21 cellular contexts compared by ENCODE assay signal in genomic region chr16:1732071-1732470, GRCh38. TPM values are rescaled to one million over a fixed set of nuclear protein-coding genes. Genes with fewer than 3 reads are reported as not detected.
A peak's percentile ranks its signal among the peaks of the same experiment; 100 is the strongest.
DNase-seq lines count a peak whose midpoint lies in the region; ATAC-seq, FAIRE-seq and TF ChIP-seq lines count a peak whose summit lies in the region.
"Had no signal": no experiment of that assay in that cellular context is flagged by ENCODE, and none has a peak within 500 bp of the region (broad histone marks: within the 10 kb centered on the region; RNA-seq: fewer than 3 reads in every experiment).

No MANE protein-coding gene starts in this region.

- peaks cover 7% of the 10 kb centered on the region for H3K36me3 Mint-ChIP-seq in activated naive CD4-positive, alpha-beta T cell treated with anti-CD3 and anti-CD28 coated beads for 36 hours (ENCODE audit: low read depth)
- no peaks in the 10 kb centered on the region for H3K36me3 Mint-ChIP-seq in activated naive CD4-positive, alpha-beta T cell treated with anti-CD3 and anti-CD28 coated beads, Interleukin-2, amount 50 U/mL, for 72 hours

- TF ChIP-seq CTCF in bronchial epithelial cell (IDR thresholded peaks at IDR 0.05; ENCODE audit: insufficient read depth, low read length, severe bottlenecking) = no peak
- no peak for TF ChIP-seq CTCF in osteoblast (IDR thresholded peaks at IDR 0.05; ENCODE audit: extremely low read depth, low read depth, low read length)
- TF ChIP-seq CTCF in right atrium auricular region (IDR thresholded peaks at IDR 0.05) = no peak

- no peak overlapping the region for H3K4me3 Mint-ChIP-seq in activated naive CD4-positive, alpha-beta T cell treated with anti-CD3 and anti-CD28 coated beads for 36 hours
- H3K4me3 Mint-ChIP-seq: CD8-positive, alpha-beta T cell; HFFc6 had no signal

- no peak for ATAC-seq in activated naive CD4-positive, alpha-beta T cell treated with anti-CD3 and anti-CD28 coated beads, Interleukin-2, amount 50 U/mL, for 72 hours
- no peak for ATAC-seq in HG02884 (IDR thresholded peaks at IDR 0.05; ENCODE audit: unreplicated experiment)
- ATAC-seq in GM19324 (IDR thresholded peaks at IDR 0.05; ENCODE audit: low FRiP score, unreplicated experiment) = no peak
- ATAC-seq: CD8-positive, alpha-beta T cell; HepG2 had no signal

- peaks cover 24% of the 10 kb centered on the region for H3K36me3 ChIP-seq in bronchial epithelial cell (ENCODE audit: control insufficient read depth, insufficient read depth, low read length)
- H3K36me3 ChIP-seq in osteoblast (ENCODE audit: insufficient read depth, low read length) = peaks cover 39% of the 10 kb centered on the region
- peaks cover 60% of the 10 kb centered on the region for H3K36me3 ChIP-seq in right atrium auricular region

- peaks cover 33% of the 10 kb centered on the region for H4K20me1 ChIP-seq in osteoblast (ENCODE audit: insufficient read depth, low read length)

- no peak overlapping the region for H2AFZ ChIP-seq in osteoblast (ENCODE audit: low read length)

- H3K4me2 ChIP-seq in osteoblast (ENCODE audit: insufficient read depth, low read length) = no peak overlapping the region

- FAIRE-seq in bronchial epithelial cell (lab: Jason Lieb, UNC) = peak; percentile 7
- FAIRE-seq: D721Med, GM12892, H1, HepG2, HTR-8/SVneo had no signal

- H3K79me2 ChIP-seq in osteoblast (ENCODE audit: insufficient read depth, low read length) = peaks cover 45% of the 10 kb centered on the region

- CTCF ChIA-PET in activated naive CD4-positive, alpha-beta T cell treated with anti-CD3 and anti-CD28 coated beads for 36 hours (lab: Charles Lee) = interaction anchor here (0.5 kb wide), 1 partner anchor 20 kb away, joined by 3 read pairs; no protein-coding TSS in a partner anchor

- H3K27me3 Mint-ChIP-seq in activated naive CD4-positive, alpha-beta T cell treated with anti-CD3 and anti-CD28 coated beads for 36 hours (ENCODE audit: low read depth) = no peaks in the 10 kb centered on the region

- DNase-seq in activated naive CD4-positive, alpha-beta T cell treated with anti-CD3 and anti-CD28 coated beads for 36 hours = no peak
- DNase-seq in activated naive CD4-positive, alpha-beta T cell treated with anti-CD3 and anti-CD28 coated beads, Interleukin-2, amount 50 U/mL, for 72 hours (ENCODE audit: low spot score in 2 of 2) = no peak
- DNase-seq in bronchial epithelial cell (ENCODE audit: low read depth) (no peak), osteoblast (ENCODE audit: insufficient read length, low spot score, missing footprints) (peak; percentile 56), DMS 273 treated with DMSO at 0.1 percent for 48 hours (lab: John Stamatoyannopoulos, UW) (no peak), right atrium auricular region (ENCODE audit: low spot score) (no peak)
- DNase-seq: 8988T; CD8-positive, alpha-beta T cell; COR-L47; DND-41; GDM1; HCEC 1CT; HFFc6 had no signal

- peak overlapping the region; percentile 18 for H3K27ac Mint-ChIP-seq in activated naive CD4-positive, alpha-beta T cell treated with anti-CD3 and anti-CD28 coated beads for 36 hours
- H3K27ac Mint-ChIP-seq in activated naive CD4-positive, alpha-beta T cell treated with anti-CD3 and anti-CD28 coated beads, Interleukin-2, amount 50 U/mL, for 72 hours = peak overlapping the region in 1 of 2 donors; percentile 84
- H3K27ac Mint-ChIP-seq: CD8-positive, alpha-beta T cell; HFFc6 had no signal

- H3K27me3 ChIP-seq in bronchial epithelial cell (ENCODE audit: control insufficient read depth, insufficient read depth, low read length) = no peaks in the 10 kb centered on the region
- no peaks in the 10 kb centered on the region for H3K27me3 ChIP-seq in osteoblast (ENCODE audit: insufficient read depth, low read length)
- no peaks in the 10 kb centered on the region for H3K27me3 ChIP-seq in right atrium auricular region
- H3K27me3 ChIP-seq: BLaER1 treated with 17β-estradiol and CSF1 and Interleukin-3, amounts not matched to agents 10 nM and 100 nM had no signal

- no peaks in the 10 kb centered on the region for H3K9me3 Mint-ChIP-seq in activated naive CD4-positive, alpha-beta T cell treated with anti-CD3 and anti-CD28 coated beads for 36 hours
- no peaks in the 10 kb centered on the region for H3K9me3 Mint-ChIP-seq in activated naive CD4-positive, alpha-beta T cell treated with anti-CD3 and anti-CD28 coated beads, Interleukin-2, amount 50 U/mL, for 72 hours
- H3K9me3 Mint-ChIP-seq: CD8-positive, alpha-beta T cell; HFFc6 had no signal

- H3K4me1 ChIP-seq in osteoblast (ENCODE audit: insufficient read depth, low read length) = no peaks in the 10 kb centered on the region
- H3K4me1 ChIP-seq in right atrium auricular region = no peaks in the 10 kb centered on the region

- H3K9me3 ChIP-seq in osteoblast (ENCODE audit: low read depth, low read length) (no peaks in the 10 kb centered on the region), right atrium auricular region (no peaks in the 10 kb centered on the region)

- H3K27ac ChIP-seq in osteoblast (ENCODE audit: low read depth, low read length) (no peak overlapping the region), right atrium auricular region (no peak overlapping the region)
- H3K27ac ChIP-seq: BLaER1 treated with 17β-estradiol and CSF1 and Interleukin-3, amounts not matched to agents 10 nM and 100 nM had no signal

- no peaks in the 10 kb centered on the region for H3K4me1 Mint-ChIP-seq in activated naive CD4-positive, alpha-beta T cell treated with anti-CD3 and anti-CD28 coated beads for 36 hours (ENCODE audit: low read depth)

- H3K4me3 ChIP-seq in bronchial epithelial cell (ENCODE audit: low read depth, low read length) (no peak overlapping the region), osteoblast (ENCODE audit: insufficient read depth, low read length) (no peak overlapping the region), right atrium auricular region (no peak overlapping the region)
- H3K4me3 ChIP-seq: BLaER1 treated with 17β-estradiol and CSF1 and Interleukin-3, amounts not matched to agents 10 nM and 100 nM had no signal

- intact Hi-C loops in activated naive CD4-positive, alpha-beta T cell treated with anti-CD3 and anti-CD28 coated beads for 36 hours (cut with micrococcal nuclease) = no loop called here

RNA-seq across cellular contexts. Expression of gene MAPK8IP3, which starts 26.1 kb away (rescaled TPM):
- 10 to 100 TPM; 46.5 to 50.7 TPM for total RNA-seq in activated naive CD4-positive, alpha-beta T cell treated with anti-CD3 and anti-CD28 coated beads for 36 hours
- total RNA-seq in activated naive CD4-positive, alpha-beta T cell treated with anti-CD3 and anti-CD28 coated beads, Interleukin-2, amount 50 U/mL, for 72 hours = 10 to 100 TPM; 76.1 to 83.6 TPM
- total RNA-seq in bronchial epithelial cell (24.5 and 28.7 TPM in 2 replicates), osteoblast (64.1 and 71.0 TPM in 2 replicates), right atrium auricular region (10 to 100 TPM; 43.1 to 43.3 TPM)

RNA-seq across cellular contexts. Expression of gene NME3, which starts 39.3 kb away (rescaled TPM):
- 10 to 100 TPM; 39.4 to 44.1 TPM for total RNA-seq in activated naive CD4-positive, alpha-beta T cell treated with anti-CD3 and anti-CD28 coated beads for 36 hours
- total RNA-seq in activated naive CD4-positive, alpha-beta T cell treated with anti-CD3 and anti-CD28 coated beads, Interleukin-2, amount 50 U/mL, for 72 hours = 10 to 100 TPM; 30.9 to 55.6 TPM
- total RNA-seq in bronchial epithelial cell (48.5 and 56.9 TPM in 2 replicates), osteoblast (49.2 and 55.4 TPM in 2 replicates), right atrium auricular region (10 to 100 TPM; 51.3 to 56.2 TPM)

RNA-seq across cellular contexts. Expression of gene EME2, which starts 40.5 kb away (rescaled TPM):
- 1 to 10 TPM; 7.7 to 7.8 TPM for total RNA-seq in activated naive CD4-positive, alpha-beta T cell treated with anti-CD3 and anti-CD28 coated beads for 36 hours
- total RNA-seq in activated naive CD4-positive, alpha-beta T cell treated with anti-CD3 and anti-CD28 coated beads, Interleukin-2, amount 50 U/mL, for 72 hours = 10 to 100 TPM; 21.9 to 24.0 TPM
- total RNA-seq in bronchial epithelial cell (5.8 and 6.1 TPM in 2 replicates), osteoblast (10.0 and 16.3 TPM in 2 replicates), right atrium auricular region (1 to 10 TPM; 3.5 to 5.0 TPM)

RNA-seq across cellular contexts. Expression of gene MRPS34, which starts 40.9 kb away (rescaled TPM):
- 100 to 1,000 TPM; 122 to 138 TPM for total RNA-seq in activated naive CD4-positive, alpha-beta T cell treated with anti-CD3 and anti-CD28 coated beads for 36 hours
- 100 to 1,000 TPM; 106 to 180 TPM for total RNA-seq in activated naive CD4-positive, alpha-beta T cell treated with anti-CD3 and anti-CD28 coated beads, Interleukin-2, amount 50 U/mL, for 72 hours
- 71.3 and 74.8 TPM in 2 replicates for total RNA-seq in bronchial epithelial cell
- 40.5 and 47.1 TPM in 2 replicates for total RNA-seq in osteoblast
- total RNA-seq in right atrium auricular region = 10 to 100 TPM; 58.8 to 77.9 TPM

RNA-seq across cellular contexts. Expression of gene SPSB3, which starts 50.3 kb away (rescaled TPM):
- total RNA-seq in activated naive CD4-positive, alpha-beta T cell treated with anti-CD3 and anti-CD28 coated beads for 36 hours = 10 to 100 TPM; 14.0 to 17.0 TPM
- 10 to 100 TPM; 19.1 to 29.2 TPM for total RNA-seq in activated naive CD4-positive, alpha-beta T cell treated with anti-CD3 and anti-CD28 coated beads, Interleukin-2, amount 50 U/mL, for 72 hours
- 35.5 and 48.2 TPM in 2 replicates for total RNA-seq in bronchial epithelial cell
- total RNA-seq in osteoblast = 33.6 and 42.3 TPM in 2 replicates
- 10 to 100 TPM; 41.9 to 49.0 TPM for total RNA-seq in right atrium auricular region
